Comparison of ENCODE assay signal across 24 cellular contexts in genomic region chr4:3673716-3674478, GRCh38.
"Had no signal": no experiment of that assay in that cellular context is flagged by ENCODE, and none has a peak within 500 bp of the region (broad histone marks: within the 10 kb centered on the region; RNA-seq: fewer than 3 reads in every experiment).

No MANE protein-coding gene starts in this region.

- H3K27ac Mint-ChIP-seq: activated CD4-positive, alpha-beta memory T cell treated with anti-CD3 and anti-CD28 coated beads, Interleukin-2, amount 10 ng/mL, durations not matched to agents 7 days and 5 days; activated CD4-positive, alpha-beta T cell treated with anti-CD3 and anti-CD28 coated beads, Interleukin-2, amount 10 ng/mL, durations not matched to agents 7 days and 5 days; activated naive CD4-positive, alpha-beta T cell treated with anti-CD3 and anti-CD28 coated beads, Interleukin-2, amount 50 U/mL, for 24 hours; activated naive CD8-positive, alpha-beta T cell treated with anti-CD3 and anti-CD28 coated beads, Interleukin-2, amount 50 U/mL, for 24 hours; activated T-helper 17 cell treated with anti-CD3 and anti-CD28 coated beads, Interleukin-2, amount 50 U/mL, for 72 hours; memory B cell; naive thymus-derived CD4-positive, alpha-beta T cell; stimulated activated naive B cell treated with anti-CD40 and anti-IgM and Interleukin-4, amounts not matched to agents 10 μg/mL and 1 μg/mL and 100 μg/mL, for 72 hours; T-helper 1 cell treated with Interleukin-12 subunit alpha and Interleukin-12 subunit beta and Interleukin-4 antibody, amounts not matched to agents 30 μg/mL and 1 μg/mL, for 36 hours had no signal

- H3K4me2 ChIP-seq: smooth muscle cell had no signal

- DNase-seq: activated CD4-positive, alpha-beta memory T cell treated with anti-CD3 and anti-CD28 coated beads, Interleukin-2, amount 10 ng/mL, durations not matched to agents 7 days and 5 days; activated CD4-positive, alpha-beta T cell treated with anti-CD3 and anti-CD28 coated beads, Interleukin-2, amount 10 ng/mL, durations not matched to agents 7 days and 5 days; activated CD4-positive, CD25-positive, alpha-beta regulatory T cell treated with anti-CD3 and anti-CD28 coated beads, Interleukin-2, amount 50 U/mL, for 72 hours; activated CD8-positive, alpha-beta memory T cell treated with anti-CD3 and anti-CD28 coated beads, Interleukin-2, amount 50 U/mL, for 48 hours; activated naive CD8-positive, alpha-beta T cell treated with anti-CD3 and anti-CD28 coated beads, Interleukin-2, amount 50 U/mL, for 24 hours; activated T-cell treated with anti-CD3 and anti-CD28 coated beads, Interleukin-2, amount 50 U/mL, for 4 hours; effector memory CD4-positive, alpha-beta T cell; midbrain; naive thymus-derived CD4-positive, alpha-beta T cell; stimulated activated CD4-positive, alpha-beta T cell treated with anti-CD3 and anti-CD28 coated beads, Interleukin-15, amount 100 ng/mL, for 24 hours; stimulated activated CD4-positive, alpha-beta T cell treated with anti-CD3 and anti-CD28 coated beads, Interleukin-2, amount 100 ng/mL, for 24 hours; stimulated activated naive B cell treated with anti-CD40 and anti-IgM and Interleukin-4, amounts not matched to agents 10 μg/mL and 1 μg/mL and 100 μg/mL, for 72 hours; T-helper 9 cell; transverse colon; WERI-Rb-1 had no signal

- H3K27me3 ChIP-seq: uterus had no signal

- H3K4me1 Mint-ChIP-seq: activated CD4-positive, alpha-beta memory T cell treated with anti-CD3 and anti-CD28 coated beads, Interleukin-2, amount 10 ng/mL, durations not matched to agents 7 days and 5 days; activated CD4-positive, alpha-beta T cell treated with anti-CD3 and anti-CD28 coated beads, Interleukin-2, amount 10 ng/mL, durations not matched to agents 7 days and 5 days; activated naive CD4-positive, alpha-beta T cell treated with anti-CD3 and anti-CD28 coated beads, Interleukin-2, amount 50 U/mL, for 24 hours; activated naive CD8-positive, alpha-beta T cell treated with anti-CD3 and anti-CD28 coated beads, Interleukin-2, amount 50 U/mL, for 24 hours; activated T-helper 17 cell treated with anti-CD3 and anti-CD28 coated beads, Interleukin-2, amount 50 U/mL, for 72 hours; memory B cell; stimulated activated naive B cell treated with anti-CD40 and anti-IgM and Interleukin-4, amounts not matched to agents 10 μg/mL and 1 μg/mL and 100 μg/mL, for 72 hours had no signal

- H3K36me3 ChIP-seq: transverse colon, uterus, WERI-Rb-1 had no signal

- H3K9me3 Mint-ChIP-seq: activated CD4-positive, alpha-beta memory T cell treated with anti-CD3 and anti-CD28 coated beads, Interleukin-2, amount 10 ng/mL, durations not matched to agents 7 days and 5 days; activated naive CD4-positive, alpha-beta T cell treated with anti-CD3 and anti-CD28 coated beads, Interleukin-2, amount 50 U/mL, for 24 hours; activated naive CD8-positive, alpha-beta T cell treated with anti-CD3 and anti-CD28 coated beads, Interleukin-2, amount 50 U/mL, for 24 hours; activated T-cell treated with anti-CD3 and anti-CD28 coated beads, Interleukin-2, amount 50 U/mL, for 4 hours had no signal

- H3K9me3 ChIP-seq: transverse colon, uterus had no signal

- H3K27ac ChIP-seq: coronary artery, dorsolateral prefrontal cortex, SK-N-MC, transverse colon, WERI-Rb-1 had no signal

- H3K4me1 ChIP-seq: transverse colon, uterus had no signal

- H3K4me3 ChIP-seq: coronary artery, dorsolateral prefrontal cortex, SK-N-MC, smooth muscle cell, transverse colon, uterus had no signal

- H3K27me3 Mint-ChIP-seq: activated CD4-positive, alpha-beta memory T cell treated with anti-CD3 and anti-CD28 coated beads, Interleukin-2, amount 10 ng/mL, durations not matched to agents 7 days and 5 days; activated CD4-positive, alpha-beta T cell treated with anti-CD3 and anti-CD28 coated beads, Interleukin-2, amount 10 ng/mL, durations not matched to agents 7 days and 5 days; activated naive CD8-positive, alpha-beta T cell treated with anti-CD3 and anti-CD28 coated beads, Interleukin-2, amount 50 U/mL, for 24 hours had no signal

- H3K4me3 Mint-ChIP-seq: activated CD4-positive, alpha-beta memory T cell treated with anti-CD3 and anti-CD28 coated beads, Interleukin-2, amount 10 ng/mL, durations not matched to agents 7 days and 5 days; activated CD4-positive, alpha-beta T cell treated with anti-CD3 and anti-CD28 coated beads, Interleukin-2, amount 10 ng/mL, durations not matched to agents 7 days and 5 days; activated naive CD4-positive, alpha-beta T cell treated with anti-CD3 and anti-CD28 coated beads, Interleukin-2, amount 50 U/mL, for 24 hours; activated naive CD8-positive, alpha-beta T cell treated with anti-CD3 and anti-CD28 coated beads, Interleukin-2, amount 50 U/mL, for 24 hours; activated T-cell treated with anti-CD3 and anti-CD28 coated beads, Interleukin-2, amount 50 U/mL, for 4 hours; activated T-helper 17 cell treated with anti-CD3 and anti-CD28 coated beads, Interleukin-2, amount 50 U/mL, for 72 hours; memory B cell; naive thymus-derived CD4-positive, alpha-beta T cell; stimulated activated naive B cell treated with anti-CD40 and anti-IgM and Interleukin-4, amounts not matched to agents 10 μg/mL and 1 μg/mL and 100 μg/mL, for 72 hours; T-helper 1 cell treated with Interleukin-12 subunit alpha and Interleukin-12 subunit beta and Interleukin-4 antibody, amounts not matched to agents 30 μg/mL and 1 μg/mL, for 36 hours had no signal

- H3K36me3 Mint-ChIP-seq: activated naive CD4-positive, alpha-beta T cell treated with anti-CD3 and anti-CD28 coated beads, Interleukin-2, amount 50 U/mL, for 24 hours; naive thymus-derived CD4-positive, alpha-beta T cell; stimulated activated naive B cell treated with anti-CD40 and anti-IgM and Interleukin-4, amounts not matched to agents 10 μg/mL and 1 μg/mL and 100 μg/mL, for 72 hours had no signal

- ATAC-seq: activated naive CD8-positive, alpha-beta T cell treated with anti-CD3 and anti-CD28 coated beads, Interleukin-2, amount 50 U/mL, for 24 hours; activated T-cell treated with anti-CD3 and anti-CD28 coated beads, Interleukin-2, amount 50 U/mL, for 4 hours; activated T-helper 17 cell treated with anti-CD3 and anti-CD28 coated beads, Interleukin-2, amount 50 U/mL, for 72 hours; naive thymus-derived CD4-positive, alpha-beta T cell; stimulated activated naive B cell treated with anti-CD40 and anti-IgM and Interleukin-4, amounts not matched to agents 10 μg/mL and 1 μg/mL and 100 μg/mL, for 72 hours had no signal
